12 cellular contexts compared by ENCODE assay signal in the genomic region with DNA sequence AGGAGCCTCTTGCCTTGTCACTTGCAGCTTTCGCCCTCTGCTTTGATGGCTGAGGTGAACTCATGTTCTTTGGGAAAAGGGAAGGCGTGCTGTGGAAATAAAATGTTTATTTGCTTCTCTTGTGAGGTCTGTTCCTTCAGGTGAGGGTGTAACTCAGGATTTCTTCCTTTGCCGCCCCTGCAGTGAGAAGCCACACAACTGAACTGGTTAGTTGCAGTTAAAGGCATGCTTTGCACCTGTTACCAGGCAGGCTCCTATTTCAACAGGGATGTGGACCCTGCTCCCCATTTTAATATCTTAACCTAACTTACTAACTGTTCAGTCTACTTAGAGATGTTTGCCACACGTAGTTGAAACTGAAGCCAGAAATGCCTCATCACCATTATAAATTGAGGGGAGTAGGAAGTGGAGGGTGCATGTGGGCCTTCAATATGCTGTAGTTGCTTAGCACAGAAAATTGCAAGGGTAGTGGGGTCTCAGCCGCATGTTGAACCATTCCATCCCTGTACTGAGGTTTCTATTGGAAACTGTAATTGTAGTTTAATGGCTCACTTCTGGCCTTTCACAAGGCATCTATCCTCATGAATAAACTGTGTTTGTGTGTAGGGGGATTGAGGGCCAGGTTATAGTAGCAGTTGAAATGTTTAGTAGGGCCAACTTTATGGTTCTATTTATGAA. TPM values are rescaled to one million over a fixed set of nuclear protein-coding genes. Genes with fewer than 3 reads are reported as not detected.
A peak's percentile ranks its signal among the peaks of the same experiment; 100 is the strongest.
DNase-seq lines count a peak whose midpoint lies in the region; ATAC-seq and TF ChIP-seq lines count a peak whose summit lies in the region.
"Had no signal": no experiment of that assay in that cellular context is flagged by ENCODE, and none has a peak within 500 bp of the region (broad histone marks: within the 10 kb centered on the region; RNA-seq: fewer than 3 reads in every experiment).

No MANE protein-coding gene starts in this region.

- H3K9me2 ChIP-seq in PC-3 (replicated peaks; ENCODE audit: low read length), result no peaks in the 10 kb centered on the region

- no peak overlapping the region for H3K9ac ChIP-seq in PC-3 (ENCODE audit: low read length)

- H3K27me3 ChIP-seq in PC-3 (ENCODE audit: low read length), result no peaks in the 10 kb centered on the region
- H3K27me3 ChIP-seq: BLaER1 treated with 17β-estradiol and CSF1 and Interleukin-3, amounts not matched to agents 10 nM and 100 nM; uterus had no signal

- no peaks in the 10 kb centered on the region for H3K9me3 Mint-ChIP-seq in natural killer cell treated with Interleukin-12 subunit alpha and Interleukin-12 subunit beta and Interleukin-15 and Interleukin-18, amount 100 ng/mL, for 72 hours
- H3K9me3 Mint-ChIP-seq in natural killer cell, result no peaks in the 10 kb centered on the region
- H3K9me3 Mint-ChIP-seq in chondrocyte (ENCODE audit: low read depth), result no peaks in the 10 kb centered on the region
- H3K9me3 Mint-ChIP-seq: activated T-helper 1 cell treated with anti-CD3 and anti-CD28 coated beads, Interleukin-12 subunit alpha, Interleukin-12 subunit beta, Interleukin-2, Interleukin-4 antibody, amounts not matched to agents 30 ng/mL and 10 ng/mL and 1 ng/mL, durations not matched to agents 14 hours and 24 hours and 36 hours had no signal

- H3F3A ChIP-seq in PC-3 (ENCODE audit: low read length, unreplicated experiment), result peaks cover 20% of the 10 kb centered on the region

- peaks cover 18 to 25% of the 10 kb centered on the region in 2 donors for H3K4me1 Mint-ChIP-seq in natural killer cell treated with Interleukin-12 subunit alpha and Interleukin-12 subunit beta and Interleukin-15 and Interleukin-18, amount 100 ng/mL, for 72 hours (ENCODE audit: low read depth in 2 of 2)
- H3K4me1 Mint-ChIP-seq in natural killer cell (peaks cover 12 to 17% of the 10 kb centered on the region in 2 donors), chondrocyte (ENCODE audit: low read depth) (peaks cover 20% of the 10 kb centered on the region)

- peak in 1 of 2 donors; percentile 2 for ATAC-seq in natural killer cell treated with Interleukin-12 subunit alpha and Interleukin-12 subunit beta and Interleukin-15 and Interleukin-18, amount 100 ng/mL, for 72 hours
- ATAC-seq in natural killer cell (no peak), PC-3 (peak; percentile 4; the same call in 1 of the 2 replicates)

- peak overlapping the region; percentile 11 to 47 for H3K27ac Mint-ChIP-seq in natural killer cell treated with Interleukin-12 subunit alpha and Interleukin-12 subunit beta and Interleukin-15 and Interleukin-18, amount 100 ng/mL, for 72 hours
- H3K27ac Mint-ChIP-seq in natural killer cell (peak overlapping the region in 1 of 2 donors; percentile 38), chondrocyte (ENCODE audit: unreplicated experiment) (peak overlapping the region; percentile 70)

- H3K27ac ChIP-seq in PC-3 (ENCODE audit: low read length), result no peak overlapping the region
- H3K27ac ChIP-seq: uterus had no signal

- no peaks in the 10 kb centered on the region for H3K9me3 ChIP-seq in PC-3 (ENCODE audit: low read length)
- H3K9me3 ChIP-seq: BLaER1 treated with 17β-estradiol and CSF1 and Interleukin-3, amounts not matched to agents 10 nM and 100 nM; uterus had no signal

- H3K4me3 ChIP-seq in PC-3 (ENCODE audit: low read length), result no peak overlapping the region
- H3K4me3 ChIP-seq: BLaER1 treated with 17β-estradiol and CSF1 and Interleukin-3, amounts not matched to agents 10 nM and 100 nM; uterus had no signal

- POLR2A ChIA-PET in PC-3 (lab: Charles Lee; ENCODE audit: unreplicated experiment), result interaction anchor here (0.7 kb wide), 1 partner anchor 14 kb away, joined by 3 read pairs; no protein-coding TSS in a partner anchor

- peaks cover 21% of the 10 kb centered on the region for H3K79me2 ChIP-seq in PC-3 (ENCODE audit: low read length)

- H3K4me2 ChIP-seq in PC-3 (ENCODE audit: low read length), result no peak overlapping the region
- H3K4me2 ChIP-seq: BLaER1 treated with 17β-estradiol and CSF1 and Interleukin-3, amounts not matched to agents 10 nM and 100 nM had no signal

- H2AFZ ChIP-seq in PC-3 (ENCODE audit: low read length), result no peak overlapping the region

- BruUV-seq in PC-3 (replicated peaks; lab: Mats Ljungman, UMichigan), result no TSS peak

- H3K4me1 ChIP-seq in PC-3 (ENCODE audit: insufficient read depth, low read length), result peaks cover under 1% of the 10 kb centered on the region; the same call in 1 of the 2 replicates
- H3K4me1 ChIP-seq: uterus had no signal

- peaks cover 44% of the 10 kb centered on the region for H4K20me1 ChIP-seq in PC-3 (ENCODE audit: low read length)

- H3K4me3 Mint-ChIP-seq in natural killer cell treated with Interleukin-12 subunit alpha and Interleukin-12 subunit beta and Interleukin-15 and Interleukin-18, amount 100 ng/mL, for 72 hours, result no peak overlapping the region
- no peak overlapping the region for H3K4me3 Mint-ChIP-seq in natural killer cell
- H3K4me3 Mint-ChIP-seq in chondrocyte (ENCODE audit: unreplicated experiment), result no peak overlapping the region
- H3K4me3 Mint-ChIP-seq: activated T-helper 1 cell treated with anti-CD3 and anti-CD28 coated beads, Interleukin-12 subunit alpha, Interleukin-12 subunit beta, Interleukin-2, Interleukin-4 antibody, amounts not matched to agents 30 ng/mL and 10 ng/mL and 1 ng/mL, durations not matched to agents 14 hours and 24 hours and 36 hours had no signal

- H3K36me3 ChIP-seq in PC-3 (ENCODE audit: low read depth, low read length), result peaks cover 54% of the 10 kb centered on the region
- H3K36me3 ChIP-seq: uterus had no signal

- intact Hi-C loops in natural killer cell (cut with micrococcal nuclease), result no loop called here
- intact Hi-C loops in PC-3 (cut with micrococcal nuclease), result no loop called here
- intact Hi-C loops in head of caudate nucleus (cut with DNase I), result no loop called here

- H3K36me3 Mint-ChIP-seq in natural killer cell treated with Interleukin-12 subunit alpha and Interleukin-12 subunit beta and Interleukin-15 and Interleukin-18, amount 100 ng/mL, for 72 hours, result peaks cover 42% of the 10 kb centered on the region
- H3K36me3 Mint-ChIP-seq in natural killer cell (peaks cover 19% of the 10 kb centered on the region), chondrocyte (ENCODE audit: low read depth) (peaks cover 38% of the 10 kb centered on the region)

- no peak for TF ChIP-seq CTCF in natural killer cell (IDR thresholded peaks at IDR 0.05)
- TF ChIP-seq CTCF in PC-3 (conservative IDR thresholded peaks at IDR 0.05; ENCODE audit: low read depth, low read length), result no peak
- TF ChIP-seq CTCF in chondrocyte (IDR thresholded peaks at IDR 0.05), result no peak

- H3K27me3 Mint-ChIP-seq in natural killer cell treated with Interleukin-12 subunit alpha and Interleukin-12 subunit beta and Interleukin-15 and Interleukin-18, amount 100 ng/mL, for 72 hours, result no peaks in the 10 kb centered on the region
- H3K27me3 Mint-ChIP-seq in natural killer cell (ENCODE audit: low read depth in 2 of 2) (no peaks in the 10 kb centered on the region), chondrocyte (ENCODE audit: low read depth) (no peaks in the 10 kb centered on the region)

- peak; percentile 15 for DNase-seq in natural killer cell treated with Interleukin-12 subunit alpha and Interleukin-12 subunit beta and Interleukin-15 and Interleukin-18, amount 100 ng/mL, for 72 hours (ENCODE audit: low spot score)
- DNase-seq in natural killer cell (no peak), PC-3 (no peak), chondrocyte (ENCODE audit: low spot score) (no peak), HCEC 1CT (no peak), head of caudate nucleus (no peak), NCI-H748 treated with DMSO at 0.1 percent for 48 hours (lab: John Stamatoyannopoulos, UW) (no peak), mucosa of gallbladder (ENCODE audit: low spot score) (no peak)
- DNase-seq: cerebellar nuclear complex, uterus had no signal

- CTCF ChIA-PET in PC-3 (lab: Charles Lee), result no interaction called here

RNA-seq across cellular contexts. Expression of gene RACK1, which starts 7.9 kb away (rescaled TPM):
- total RNA-seq in natural killer cell treated with Interleukin-12 subunit alpha and Interleukin-12 subunit beta and Interleukin-15 and Interleukin-18, amount 100 ng/mL, for 72 hours, result 1,000 to 10,000 TPM; 1,525 to 1,671 TPM
- 1,000 to 10,000 TPM; 1,089 to 1,233 (median 1,138) TPM for total RNA-seq in natural killer cell
- total RNA-seq in PC-3 (2014; rRNA removed), result 2,587 and 3,047 TPM in 2 replicates
- 995 to 1,189 TPM (median 1,167 TPM) in 3 replicates for total RNA-seq in chondrocyte
- total RNA-seq in mucosa of gallbladder, result 1,033 TPM

RNA-seq across cellular contexts. Expression of gene TRIM41, which starts 12.7 kb away (rescaled TPM):
- 10 to 100 TPM; 29.5 to 50.6 TPM for total RNA-seq in natural killer cell treated with Interleukin-12 subunit alpha and Interleukin-12 subunit beta and Interleukin-15 and Interleukin-18, amount 100 ng/mL, for 72 hours
- total RNA-seq in natural killer cell, result 10 to 100 TPM; 33.4 to 41.6 (median 36.0) TPM
- total RNA-seq in PC-3 (2014; rRNA removed), result 18.7 and 26.8 TPM in 2 replicates
- total RNA-seq in chondrocyte, result 17.9 to 24.3 TPM (median 19.3 TPM) in 3 replicates
- 47.6 TPM for total RNA-seq in mucosa of gallbladder

RNA-seq across cellular contexts. Expression of gene TRIM52, which starts 25.1 kb away (rescaled TPM):
- total RNA-seq in natural killer cell treated with Interleukin-12 subunit alpha and Interleukin-12 subunit beta and Interleukin-15 and Interleukin-18, amount 100 ng/mL, for 72 hours, result 10 to 100 TPM; 22.3 to 33.2 TPM
- total RNA-seq in natural killer cell (10 to 100 TPM; 43.4 to 60.0 (median 44.4) TPM), PC-3 (2014; rRNA removed) (4.4 and 8.9 TPM in 2 replicates), chondrocyte (7.2 to 12.7 TPM (median 8.3 TPM) in 3 replicates), mucosa of gallbladder (22.8 TPM)

RNA-seq across cellular contexts. Expression of gene TRIM7, which starts 30.8 kb away (rescaled TPM):
- total RNA-seq in natural killer cell treated with Interleukin-12 subunit alpha and Interleukin-12 subunit beta and Interleukin-15 and Interleukin-18, amount 100 ng/mL, for 72 hours, result 1 to 10 TPM in 1 of 2 donors, not detected in 1; 1.3 TPM
- total RNA-seq in natural killer cell, result 1 to 10 TPM in 1 of 3 donors, under 1 TPM in 1, not detected in 1; 0.73 to 1.2 TPM
- total RNA-seq in PC-3 (2014; rRNA removed), result 28.1 and 44.1 TPM in 2 replicates
- 4.2 to 8.1 TPM (median 5.7 TPM) in 3 replicates for total RNA-seq in chondrocyte
- total RNA-seq in mucosa of gallbladder, result 1.2 TPM
